In genomic region chr14:45199246-45199645, GRCh38 we compare ENCODE assay signal across 15 cellular contexts. TPM values are rescaled to one million over a fixed set of nuclear protein-coding genes. Genes with fewer than 3 reads are reported as not detected.
DNase-seq lines count a peak whose midpoint lies in the region; ATAC-seq and TF ChIP-seq lines count a peak whose summit lies in the region.
"Had no signal": no experiment of that assay in that cellular context is flagged by ENCODE, and none has a peak within 500 bp of the region (broad histone marks: within the 10 kb centered on the region; RNA-seq: fewer than 3 reads in every experiment).

No MANE protein-coding gene starts in this region.

- no peaks in the 10 kb centered on the region for H3K27me3 Mint-ChIP-seq in progenitor cell of endocrine pancreas

- H3K27ac ChIP-seq in SJSA1 = peak overlapping the region; percentile 66
- H3K27ac ChIP-seq in right cardiac atrium (ENCODE audit: low read length) = no peak overlapping the region
- H3K27ac ChIP-seq: prostate gland, suprapubic skin had no signal

- TF ChIP-seq CTCF in epithelial cell of proximal tubule (conservative IDR thresholded peaks at IDR 0.05; ENCODE audit: low read depth, low read length) (no peak), progenitor cell of endocrine pancreas (IDR thresholded peaks at IDR 0.05; ENCODE audit: unreplicated experiment) (no peak)

- H3K27me3 ChIP-seq in SJSA1 (replicated peaks) (no peaks in the 10 kb centered on the region), right cardiac atrium (ENCODE audit: control insufficient read depth, insufficient read depth) (no peaks in the 10 kb centered on the region)
- H3K27me3 ChIP-seq: suprapubic skin had no signal

- no peaks in the 10 kb centered on the region for H3K9me3 Mint-ChIP-seq in progenitor cell of endocrine pancreas (ENCODE audit: low read depth)
- H3K9me3 Mint-ChIP-seq: activated T-cell treated with anti-CD3 and anti-CD28 coated beads, Interleukin-2, amount 50 U/mL, for 72 hours; immature natural killer cell had no signal

- peaks cover 5% of the 10 kb centered on the region for H3K36me3 Mint-ChIP-seq in progenitor cell of endocrine pancreas (ENCODE audit: insufficient read depth)

- H3K4me1 Mint-ChIP-seq in progenitor cell of endocrine pancreas (ENCODE audit: low read depth) = no peaks in the 10 kb centered on the region

- H3K27ac Mint-ChIP-seq in progenitor cell of endocrine pancreas = no peak overlapping the region
- H3K27ac Mint-ChIP-seq: activated T-cell treated with anti-CD3 and anti-CD28 coated beads, Interleukin-2, amount 50 U/mL, for 72 hours; immature natural killer cell had no signal

- DNase-seq in EL (peak; percentile 72), SJSA1 (ENCODE audit: low read depth in 1 of 2, low spot score in 2 of 2) (no peak), epithelial cell of proximal tubule (ENCODE audit: low read depth) (peak; percentile 23), non-pigmented ciliary epithelial cell (ENCODE audit: low read depth) (peak; percentile 58), right cardiac atrium (no peak), NCI-H146 treated with DMSO at 0.1 percent for 48 hours (lab: John Stamatoyannopoulos, UW; ENCODE audit: unreplicated experiment) (no peak), progenitor cell of endocrine pancreas (ENCODE audit: low spot score, unreplicated experiment) (no peak)
- DNase-seq: activated T-cell treated with anti-CD3 and anti-CD28 coated beads, Interleukin-2, amount 50 U/mL, for 72 hours; C1 segment of cervical spinal cord; immature natural killer cell; mucosa of descending colon; NCI-H1092 had no signal

- no peak overlapping the region for H3K4me3 Mint-ChIP-seq in progenitor cell of endocrine pancreas (ENCODE audit: low read depth)
- H3K4me3 Mint-ChIP-seq: activated T-cell treated with anti-CD3 and anti-CD28 coated beads, Interleukin-2, amount 50 U/mL, for 72 hours; immature natural killer cell had no signal

- H3K4me3 ChIP-seq in SJSA1 (no peak overlapping the region), epithelial cell of proximal tubule (ENCODE audit: low read depth, low read length) (no peak overlapping the region), right cardiac atrium (ENCODE audit: low read length) (no peak overlapping the region)
- H3K4me3 ChIP-seq: mucosa of descending colon, prostate gland, suprapubic skin had no signal

- 97% methylated on average over 1 of the region's 1 CpG for WGBS in right cardiac atrium

- ATAC-seq in right cardiac atrium (no peak), HG03520 (IDR thresholded peaks at IDR 0.05; ENCODE audit: unreplicated experiment) (no peak)
- ATAC-seq: activated T-cell treated with anti-CD3 and anti-CD28 coated beads, Interleukin-2, amount 50 U/mL, for 72 hours; mucosa of descending colon had no signal

- intact Hi-C loops in right cardiac atrium (cut with DNase I) = no loop called here

- no peaks in the 10 kb centered on the region for H3K9me3 ChIP-seq in SJSA1 (replicated peaks)
- no peaks in the 10 kb centered on the region for H3K9me3 ChIP-seq in right cardiac atrium (ENCODE audit: control insufficient read depth, low read length)
- H3K9me3 ChIP-seq: mucosa of descending colon, prostate gland, suprapubic skin had no signal

- H3K4me1 ChIP-seq in SJSA1 (replicated peaks) = peaks cover 10% of the 10 kb centered on the region
- H3K4me1 ChIP-seq in right cardiac atrium (ENCODE audit: control insufficient read depth, insufficient read depth, low read length) = no peaks in the 10 kb centered on the region
- H3K4me1 ChIP-seq: prostate gland, suprapubic skin had no signal

- H3K36me3 ChIP-seq in SJSA1 = peaks cover 17% of the 10 kb centered on the region; the same call in 1 of the 2 replicates
- H3K36me3 ChIP-seq: prostate gland had no signal

RNA-seq across cellular contexts. Expression of gene MIS18BP1, which starts 53.8 kb away (rescaled TPM):
- 36.3 and 47.8 TPM in 2 replicates for total RNA-seq in SJSA1 (2014; rRNA removed; shearing (Covaris generic))
- total RNA-seq in epithelial cell of proximal tubule (26.8 and 27.1 TPM in 2 replicates), right cardiac atrium (1 to 10 TPM; 6.4 to 9.3 (median 8.3) TPM), progenitor cell of endocrine pancreas (39.7 and 40.4 TPM in 2 replicates)
- polyA plus RNA-seq in right cardiac atrium = 3.5 TPM

Comparison
In these comparisons a context has a peak if more than half of its experiments do, and no peak if none do; other contexts are left out.
1. DNase-seq: peak in EL (single experiment), epithelial cell of proximal tubule (single experiment) and non-pigmented ciliary epithelial cell (single experiment); none in SJSA1 (0 of 2), right cardiac atrium (0 of 3), NCI-H146 treated with DMSO at 0.1 percent for 48 hours (single experiment) and progenitor cell of endocrine pancreas (single experiment).